In the genomic region with DNA sequence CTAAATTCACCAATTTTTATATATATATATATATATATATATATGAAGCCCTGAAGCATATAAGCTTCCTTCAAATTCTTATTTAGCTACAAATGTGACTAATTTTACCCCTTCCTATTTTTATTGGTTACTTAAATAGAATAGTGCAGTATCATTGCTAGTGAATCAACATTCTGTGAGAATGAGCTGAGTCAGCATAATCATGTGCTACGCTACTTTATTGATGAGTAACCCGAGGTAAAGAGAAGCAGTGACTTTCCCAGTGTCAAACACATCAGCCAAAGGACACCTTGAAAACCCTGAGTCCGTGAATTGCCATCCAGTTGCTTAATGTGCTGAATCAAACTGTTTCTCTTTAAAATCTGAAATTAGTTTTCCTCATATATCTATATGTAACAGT, we compare ENCODE assay signal across 24 cellular contexts.
"Had no signal": no experiment of that assay in that cellular context is flagged by ENCODE, and none has a peak within 500 bp of the region (broad histone marks: within the 10 kb centered on the region; RNA-seq: fewer than 3 reads in every experiment).

No MANE protein-coding gene starts in this region.

- H3K36me3 Mint-ChIP-seq: neural progenitor cell; stimulated activated effector memory CD8-positive, alpha-beta T cell treated with anti-CD3 and anti-CD28 coated beads, Interleukin-12 subunit alpha, Interleukin-12 subunit beta, amount 100 ng/mL, for 72 hours; type B pancreatic cell had no signal

- H3K36me3 ChIP-seq: gastrocnemius medialis, neural progenitor cell, stomach, tibial artery had no signal

- ATAC-seq: effector memory CD8-positive, alpha-beta T cell; gastrocnemius medialis; left lobe of liver; naive thymus-derived CD4-positive, alpha-beta T cell; sciatic nerve; stimulated activated effector memory CD8-positive, alpha-beta T cell treated with anti-CD3 and anti-CD28 coated beads, Interleukin-12 subunit alpha, Interleukin-12 subunit beta, amount 100 ng/mL, for 72 hours had no signal

- H3K4me1 Mint-ChIP-seq: naive thymus-derived CD4-positive, alpha-beta T cell; nephron; neural progenitor cell; stimulated activated effector memory CD8-positive, alpha-beta T cell treated with anti-CD3 and anti-CD28 coated beads, Interleukin-12 subunit alpha, Interleukin-12 subunit beta, amount 100 ng/mL, for 72 hours had no signal

- H2AFZ ChIP-seq: neural progenitor cell, parathyroid adenoma had no signal

- H3K4me3 Mint-ChIP-seq: effector memory CD8-positive, alpha-beta T cell; naive thymus-derived CD4-positive, alpha-beta T cell; nephron; neural progenitor cell; stimulated activated effector memory CD8-positive, alpha-beta T cell treated with anti-CD3 and anti-CD28 coated beads, Interleukin-12 subunit alpha, Interleukin-12 subunit beta, amount 100 ng/mL, for 72 hours; type B pancreatic cell had no signal

- H3K79me2 ChIP-seq: parathyroid adenoma had no signal

- H3K4me3 ChIP-seq: gastrocnemius medialis, neural progenitor cell, stomach, testis, tibial artery had no signal

- H3K27ac ChIP-seq: gastrocnemius medialis, neural progenitor cell, parathyroid adenoma, stomach, testis, tibial artery had no signal

- FAIRE-seq: endometrium, keratinocyte had no signal

- DNase-seq: cortex of kidney; effector memory CD8-positive, alpha-beta T cell; foreskin fibroblast; gastrocnemius medialis; head of caudate nucleus; mesenchymal stem cell; midbrain; naive thymus-derived CD4-positive, alpha-beta T cell; stimulated activated CD4-positive, alpha-beta T cell treated with anti-CD3 and anti-CD28 coated beads, Interleukin-2, amount 100 ng/mL, for 24 hours; stimulated activated CD4-positive, alpha-beta T cell treated with anti-CD3 and anti-CD28 coated beads, Interleukin-4, amount 100 ng/mL, for 24 hours; stimulated activated naive CD4-positive, alpha-beta T cell treated with Interleukin-2 at 50 U/mL for 16 hours; stomach; testis; tibial artery had no signal

- H3K4me1 ChIP-seq: gastrocnemius medialis, neural progenitor cell, parathyroid adenoma, stomach, testis, tibial artery had no signal

- H3K27ac Mint-ChIP-seq: effector memory CD8-positive, alpha-beta T cell; naive thymus-derived CD4-positive, alpha-beta T cell; nephron; neural progenitor cell; progenitor cell of endocrine pancreas; stimulated activated effector memory CD8-positive, alpha-beta T cell treated with anti-CD3 and anti-CD28 coated beads, Interleukin-12 subunit alpha, Interleukin-12 subunit beta, amount 100 ng/mL, for 72 hours; type B pancreatic cell had no signal

- H3K27me3 Mint-ChIP-seq: effector memory CD8-positive, alpha-beta T cell; naive thymus-derived CD4-positive, alpha-beta T cell; progenitor cell of endocrine pancreas; type B pancreatic cell had no signal

- H3K9me3 ChIP-seq: gastrocnemius medialis, testis had no signal

- H3K9me3 Mint-ChIP-seq: type B pancreatic cell had no signal

- H3K4me2 ChIP-seq: neural progenitor cell had no signal

- H3K27me3 ChIP-seq: gastrocnemius medialis, neural progenitor cell, stomach, testis, tibial artery had no signal
